Comparison of ENCODE assay signal across 8 cellular contexts in genomic region chr17:409308-409847, GRCh38. TPM values are rescaled to one million over a fixed set of nuclear protein-coding genes. Genes with fewer than 3 reads are reported as not detected.
DNase-seq lines count a peak whose midpoint lies in the region; ATAC-seq and TF ChIP-seq lines count a peak whose summit lies in the region.

No MANE protein-coding gene starts in this region.

- H3K27ac ChIP-seq in SK-N-SH (ENCODE audit: low read depth in 2 of 2, low read length in 1 of 2), result peak overlapping the region; percentile 6 to 49; a peak in 3 of 4 replicates
- peak overlapping the region; percentile 46 for H3K27ac ChIP-seq in stomach smooth muscle (ENCODE audit: low read length)

- TF ChIP-seq POLR2A in lower leg skin (IDR thresholded peaks at IDR 0.05), result no peak

- H4K20me1 ChIP-seq in SK-N-SH (ENCODE audit: insufficient read depth), result no peaks in the 10 kb centered on the region

- peak overlapping the region; percentile 92 to 99 for H3K27ac Mint-ChIP-seq in activated naive CD4-positive, alpha-beta T cell treated with anti-CD3 and anti-CD28 coated beads, Interleukin-2, amount 50 U/mL, for 72 hours
- peak overlapping the region; percentile 92 to 99 (median 97) for H3K27ac Mint-ChIP-seq in immature natural killer cell

- DNase-seq in SK-N-SH, result no peak
- no peak for DNase-seq in activated naive CD4-positive, alpha-beta T cell treated with anti-CD3 and anti-CD28 coated beads, Interleukin-2, amount 50 U/mL, for 72 hours (ENCODE audit: low spot score in 2 of 2)
- no peak for DNase-seq in immature natural killer cell
- no peak for DNase-seq in amniotic stem cell (lab: John Stamatoyannopoulos, UW)
- no peak for DNase-seq in lower leg skin (ENCODE audit: low spot score in 2 of 2)
- DNase-seq in activated CD4-positive, alpha-beta T cell treated with anti-CD3 and anti-CD28 coated beads for 4 hours, result no peak

- peak overlapping the region; percentile 88 to 94 (median 89) for H3K4me3 Mint-ChIP-seq in immature natural killer cell

- H3K4me1 Mint-ChIP-seq in immature natural killer cell, result peaks cover 50 to 52% of the 10 kb centered on the region in 2 donors

- H3K4me1 ChIP-seq in SK-N-SH (ENCODE audit: control insufficient read depth in 1 of 2, insufficient read depth in 2 of 2, low read depth in 1 of 2, low read length in 1 of 2) (peaks cover 0 to 11% of the 10 kb centered on the region in 2 experiments; a peak in 1 of 4 replicates), stomach smooth muscle (ENCODE audit: control insufficient read depth, insufficient read depth, low read length) (peaks cover 21% of the 10 kb centered on the region)

- H3K79me2 ChIP-seq in SK-N-SH (ENCODE audit: insufficient read depth), result no peaks in the 10 kb centered on the region

- H3K4me2 ChIP-seq in SK-N-SH, result peak overlapping the region; percentile 45

- peaks cover 0 to 1% of the 10 kb centered on the region in 2 experiments for H3K36me3 ChIP-seq in SK-N-SH (replicated peaks in 1 of 2; ENCODE audit: control insufficient read depth in 1 of 2, insufficient read depth in 2 of 2, low read length in 1 of 2)
- H3K36me3 ChIP-seq in stomach smooth muscle (ENCODE audit: control insufficient read depth in 2 of 2, insufficient read depth in 2 of 2, low read length in 2 of 2), result no peaks in the 10 kb centered on the region

- POLR2A ChIA-PET in SK-N-SH (lab: Yijun Ruan, JAX), result no interaction called here

- ATAC-seq in SK-N-SH treated with all-trans-retinoic acid at 6 μM for 48 hours, result no peak
- ATAC-seq in activated naive CD4-positive, alpha-beta T cell treated with anti-CD3 and anti-CD28 coated beads, Interleukin-2, amount 50 U/mL, for 72 hours, result no peak

- intact Hi-C loops in lower leg skin (cut with DNase I; ENCODE audit: low total_unique reads), result no loop called here

- CTCF ChIA-PET in SK-N-SH (lab: Yijun Ruan, JAX), result no interaction called here

- no peaks in the 10 kb centered on the region for H3K9me2 ChIP-seq in SK-N-SH

- no peaks in the 10 kb centered on the region for H3K9me3 ChIP-seq in SK-N-SH
- no peaks in the 10 kb centered on the region for H3K9me3 ChIP-seq in stomach smooth muscle (ENCODE audit: control insufficient read depth in 2 of 2, low read length in 2 of 2)

- peaks cover 20 to 26% (median 25%) of the 10 kb centered on the region in 3 donors for H3K27me3 Mint-ChIP-seq in immature natural killer cell (ENCODE audit: low read depth in 3 of 3)

- peaks cover 26 to 38% of the 10 kb centered on the region in 2 donors for H3K36me3 Mint-ChIP-seq in activated naive CD4-positive, alpha-beta T cell treated with anti-CD3 and anti-CD28 coated beads, Interleukin-2, amount 50 U/mL, for 72 hours
- H3K36me3 Mint-ChIP-seq in immature natural killer cell, result peaks cover 1 to 5% (median 2%) of the 10 kb centered on the region in 3 donors

- TF ChIP-seq EP300 in SK-N-SH (IDR thresholded peaks at IDR 0.05; ENCODE audit: borderline replicate concordance in 1 of 2, low read depth in 1 of 2, low read length in 1 of 2), result no peak

- H3K27me3 ChIP-seq in SK-N-SH (ENCODE audit: insufficient read depth), result no peaks in the 10 kb centered on the region
- no peaks in the 10 kb centered on the region for H3K27me3 ChIP-seq in stomach smooth muscle (ENCODE audit: control insufficient read depth in 1 of 2, insufficient read depth in 2 of 2, low read length in 2 of 2)

- peak overlapping the region; percentile 23 to 54 for H3K4me3 ChIP-seq in SK-N-SH (ENCODE audit: low read depth in 2 of 2, low read length in 1 of 2)
- peak overlapping the region; percentile 68 to 81 for H3K4me3 ChIP-seq in stomach smooth muscle (ENCODE audit: low read length in 2 of 2)
- H3K4me3 ChIP-seq in lower leg skin (ENCODE audit: low read depth, poor library complexity, severe bottlenecking), result no peak overlapping the region

- H3K9ac ChIP-seq in SK-N-SH (peak overlapping the region; percentile 20; the same call in 1 of the 2 replicates), stomach smooth muscle (ENCODE audit: low read length in 2 of 2) (peak overlapping the region; percentile 56 to 72)

- no peaks in the 10 kb centered on the region for H3K9me3 Mint-ChIP-seq in activated naive CD4-positive, alpha-beta T cell treated with anti-CD3 and anti-CD28 coated beads, Interleukin-2, amount 50 U/mL, for 72 hours
- H3K9me3 Mint-ChIP-seq in immature natural killer cell, result no peaks in the 10 kb centered on the region

- TF ChIP-seq RAD21 in SK-N-SH (IDR thresholded peaks at IDR 0.05; ENCODE audit: low read length), result no peak

- H3F3A ChIP-seq in SK-N-SH (replicated peaks; ENCODE audit: insufficient read depth), result peaks cover 4% of the 10 kb centered on the region

- TF ChIP-seq CTCF in SK-N-SH (IDR thresholded peaks at IDR 0.05) (no peak), lower leg skin (IDR thresholded peaks at IDR 0.05) (no peak)

- WGBS in SK-N-SH (ENCODE audit: low lambda C conversion rate), result 51% methylated on average over 16 of the region's 16 CpGs
- 63 to 71% methylated on average over 16 of the region's 16 CpGs for WGBS in lower leg skin, 2 donors

- H2AFZ ChIP-seq in SK-N-SH (ENCODE audit: low read depth), result peak overlapping the region; percentile 98

TF ChIP-seq in SK-N-SH, 30 proteins besides CTCF, POLR2A, EP300 and RAD21 (continues in another document):
- TF ChIP-seq RXRA (IDR thresholded peaks at IDR 0.05; ENCODE audit: borderline replicate concordance, low read depth), result no peak
- no peak for TF ChIP-seq MEF2A (IDR thresholded peaks at IDR 0.05; ENCODE audit: borderline replicate concordance, low read depth)
- TF ChIP-seq NRF1 (IDR thresholded peaks at IDR 0.05; ENCODE audit: low read depth, low read length), result no peak
- no peak for TF ChIP-seq POLR2AphosphoS5 (IDR thresholded peaks at IDR 0.05; ENCODE audit: low read depth, low read length)
- TF ChIP-seq SIN3A (IDR thresholded peaks at IDR 0.05; ENCODE audit: borderline replicate concordance, low read depth, low read length), result no peak
- TF ChIP-seq JUND (IDR thresholded peaks at IDR 0.05), result no peak
- TF ChIP-seq GABPA (IDR thresholded peaks at IDR 0.05; ENCODE audit: low read depth), result no peak
- TF ChIP-seq TEAD4 (IDR thresholded peaks at IDR 0.05; ENCODE audit: borderline replicate concordance, insufficient read depth), result no peak
- TF ChIP-seq TAF1 (IDR thresholded peaks at IDR 0.05; ENCODE audit: borderline replicate concordance, low read depth, low read length), result no peak
- TF ChIP-seq MAX (IDR thresholded peaks at IDR 0.05; ENCODE audit: low read depth), result no peak
- TF ChIP-seq MXI1 (IDR thresholded peaks at IDR 0.05; ENCODE audit: low read depth, low read length), result no peak
- TF ChIP-seq CHD2 (IDR thresholded peaks at IDR 0.05; ENCODE audit: low read length, partially characterized antibody), result no peak
- TF ChIP-seq EZH2phosphoT487 (IDR thresholded peaks at IDR 0.05; ENCODE audit: borderline replicate concordance, low read depth), result no peak
- TF ChIP-seq ELF1 (IDR thresholded peaks at IDR 0.05), result no peak
- TF ChIP-seq TCF12 (IDR thresholded peaks at IDR 0.05), result no peak

TF ChIP-seq in SK-N-SH treated with all-trans-retinoic acid at 6 μM for 48 hours, 23 proteins besides CTCF, POLR2A, EP300 and RAD21:
- TF ChIP-seq CSDC2 (CRISPR knock-in tag; IDR thresholded peaks at IDR 0.05) (no peak), RARB (CRISPR knock-in tag; IDR thresholded peaks at IDR 0.05) (no peak), ZFP30 (CRISPR knock-in tag; IDR thresholded peaks at IDR 0.05) (no peak), POU6F1 (CRISPR knock-in tag; IDR thresholded peaks at IDR 0.05; ENCODE audit: borderline replicate concordance, low read depth) (no peak), ZNF8 (CRISPR knock-in tag; IDR thresholded peaks at IDR 0.05) (no peak), BACH2 (CRISPR knock-in tag; IDR thresholded peaks at IDR 0.05; ENCODE audit: borderline replicate concordance) (no peak), ZC3H10 (CRISPR knock-in tag; IDR thresholded peaks at IDR 0.05) (no peak)
TF ChIP-seq in SK-N-SH treated with all-trans-retinoic acid at 6 μM for 48 hours: peak in this region for 0.

RNA-seq across cellular contexts. Expression of gene RFLNB, which starts 36.4 kb away (rescaled TPM):
- polyA plus RNA-seq in SK-N-SH (2012; rRNA removed) (2.4 and 4.1 TPM in 2 replicates), immature natural killer cell (10 to 100 TPM in 2 of 3 donors, 1 to 10 TPM in 1; 7.0 to 16.4 (median 10.4) TPM)
- polyA plus RNA-seq in SK-N-SH (2012; cell fraction: cytosol; rRNA removed), result 4.2 and 5.2 TPM in 2 replicates
- 2.1 and 2.5 TPM in 2 replicates for polyA plus RNA-seq in SK-N-SH (2012; cell fraction: nucleus; rRNA removed)
- total RNA-seq in activated naive CD4-positive, alpha-beta T cell treated with anti-CD3 and anti-CD28 coated beads, Interleukin-2, amount 50 U/mL, for 72 hours, result 10 to 100 TPM; 42.3 to 71.5 TPM
- total RNA-seq in lower leg skin, result 1 to 10 TPM; 4.7 to 9.5 (median 8.7) TPM

RNA-seq across cellular contexts. Expression of gene RPH3AL, which starts 56.8 kb away (rescaled TPM):
- polyA plus RNA-seq in SK-N-SH (2012; rRNA removed) (2.9 and 4.4 TPM in 2 replicates), immature natural killer cell (10 to 100 TPM in 1 of 3 donors, 1 to 10 TPM in 2; 4.2 to 10.3 (median 4.5) TPM)
- polyA plus RNA-seq in SK-N-SH (2012; cell fraction: cytosol; rRNA removed), result 1.8 and 2.5 TPM in 2 replicates
- 3.0 and 3.6 TPM in 2 replicates for polyA plus RNA-seq in SK-N-SH (2012; cell fraction: nucleus; rRNA removed)
- total RNA-seq in activated naive CD4-positive, alpha-beta T cell treated with anti-CD3 and anti-CD28 coated beads, Interleukin-2, amount 50 U/mL, for 72 hours, result 1 to 10 TPM; 2.0 to 3.8 TPM
- 10 to 100 TPM in 3 of 4 donors, 1 to 10 TPM in 1; 8.6 to 22.9 (median 15.9) TPM for total RNA-seq in lower leg skin

Comparison
In these comparisons a context has a peak if more than half of its experiments do, and no peak if none do; other contexts are left out.
1. RNA of gene RFLNB, which starts 36.4 kb away (total RNA-seq): 42.3 to 71.5 TPM in activated naive CD4-positive, alpha-beta T cell treated with anti-CD3 and anti-CD28 coated beads, Interleukin-2, amount 50 U/mL, for 72 hours; 4.7 to 9.5 TPM in lower leg skin; every median in the first group is over 4 times any median in the second.